14 cellular contexts compared by ENCODE assay signal in the genomic region with DNA sequence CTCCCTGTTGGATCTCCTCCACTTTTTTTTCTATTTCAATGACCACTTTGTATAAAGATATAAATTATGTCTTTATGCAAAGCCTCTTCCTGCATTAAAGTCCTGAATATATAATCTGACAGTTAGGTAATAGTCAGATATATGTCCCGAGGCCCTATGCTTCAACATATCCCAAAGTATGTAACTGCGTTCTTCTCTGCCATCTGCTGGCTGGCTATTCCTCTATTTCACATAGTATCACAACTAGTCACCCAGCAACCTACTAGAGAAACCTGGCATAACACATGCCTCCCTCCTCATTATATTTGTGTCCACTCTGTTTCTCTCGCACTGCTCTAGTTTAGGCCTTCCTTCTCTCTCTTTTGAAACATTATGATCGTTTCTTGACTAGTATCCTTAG.
DNase-seq lines count a peak whose midpoint lies in the region; ATAC-seq lines count a peak whose summit lies in the region.
"Had no signal": no experiment of that assay in that cellular context is flagged by ENCODE, and none has a peak within 500 bp of the region (broad histone marks: within the 10 kb centered on the region; RNA-seq: fewer than 3 reads in every experiment).

No MANE protein-coding gene starts in this region.

- H3K27ac Mint-ChIP-seq in T-helper 2 cell treated with Interferon-gamma antibody and Interleukin-4, amounts not matched to agents 5 μg/mL and 100 μg/mL, for 36 hours: no peak overlapping the region
- H3K27ac Mint-ChIP-seq: dendritic cell treated with granulocyte-macrophage colony-stimulating factor and Interleukin-4, amounts not matched to agents 40 ng/mL and 50 ng/mL, for 4 days; stimulated activated naive CD8-positive, alpha-beta T cell treated with anti-CD3 and anti-CD28 coated beads, Interleukin-15, Interleukin-2, amounts not matched to agents 100 ng/mL and 50 ng/mL, for 24 hours had no signal

- DNase-seq in DMS 273 (lab: John Stamatoyannopoulos, UW; ENCODE audit: unreplicated experiment) (peak; percentile 85), HT-29 (ENCODE audit: low spot score) (peak; percentile 58), OCI-M1 (lab: John Stamatoyannopoulos, UW) (peak; percentile 20), iPS-NIHi7 (ENCODE audit: extremely low spot score) (peak; percentile 35), mucosa of gallbladder (ENCODE audit: low spot score) (no peak)
- DNase-seq in activated T-cell treated with anti-CD3 and anti-CD28 coated beads, Interleukin-2, amount 50 U/mL, for 1 hour: no peak
- DNase-seq in T-helper 2 cell treated with Interferon-gamma antibody and Interleukin-4, amounts not matched to agents 5 μg/mL and 100 μg/mL, for 36 hours (ENCODE audit: low spot score): no peak
- DNase-seq: esophagus squamous epithelium, heart left ventricle, NCI-H187 treated with DMSO at 0.1 percent for 48 hours, spleen had no signal

- peaks cover 30% of the 10 kb centered on the region for H3K9me3 Mint-ChIP-seq in T-helper 2 cell treated with Interferon-gamma antibody and Interleukin-4, amounts not matched to agents 5 μg/mL and 100 μg/mL, for 36 hours

- no peaks in the 10 kb centered on the region for H3K27me3 Mint-ChIP-seq in T-helper 2 cell treated with Interferon-gamma antibody and Interleukin-4, amounts not matched to agents 5 μg/mL and 100 μg/mL, for 36 hours (ENCODE audit: low read depth)
- H3K27me3 Mint-ChIP-seq: dendritic cell treated with granulocyte-macrophage colony-stimulating factor and Interleukin-4, amounts not matched to agents 40 ng/mL and 50 ng/mL, for 4 days; stimulated activated naive CD8-positive, alpha-beta T cell treated with anti-CD3 and anti-CD28 coated beads, Interleukin-15, Interleukin-2, amounts not matched to agents 100 ng/mL and 50 ng/mL, for 24 hours had no signal

- H3K4me1 Mint-ChIP-seq in T-helper 2 cell treated with Interferon-gamma antibody and Interleukin-4, amounts not matched to agents 5 μg/mL and 100 μg/mL, for 36 hours (ENCODE audit: low read depth): no peaks in the 10 kb centered on the region

- no peak for ATAC-seq in GM19455 (IDR thresholded peaks at IDR 0.05; ENCODE audit: unreplicated experiment)
- ATAC-seq: heart left ventricle had no signal

- no peak overlapping the region for H3K4me3 Mint-ChIP-seq in T-helper 2 cell treated with Interferon-gamma antibody and Interleukin-4, amounts not matched to agents 5 μg/mL and 100 μg/mL, for 36 hours
- H3K4me3 Mint-ChIP-seq: dendritic cell treated with granulocyte-macrophage colony-stimulating factor and Interleukin-4, amounts not matched to agents 40 ng/mL and 50 ng/mL, for 4 days; stimulated activated naive CD8-positive, alpha-beta T cell treated with anti-CD3 and anti-CD28 coated beads, Interleukin-15, Interleukin-2, amounts not matched to agents 100 ng/mL and 50 ng/mL, for 24 hours had no signal

- H3K36me3 Mint-ChIP-seq in T-helper 2 cell treated with Interferon-gamma antibody and Interleukin-4, amounts not matched to agents 5 μg/mL and 100 μg/mL, for 36 hours (ENCODE audit: low read depth): no peaks in the 10 kb centered on the region

Comparison
In these comparisons a context has a peak if more than half of its experiments do, and no peak if none do; other contexts are left out.
1. DNase-seq: peak in DMS 273 (single experiment), HT-29 (single experiment), OCI-M1 (single experiment) and iPS-NIHi7 (single experiment); none in activated T-cell treated with anti-CD3 and anti-CD28 coated beads, Interleukin-2, amount 50 U/mL, for 1 hour (single experiment), T-helper 2 cell treated with Interferon-gamma antibody and Interleukin-4, amounts not matched to agents 5 μg/mL and 100 μg/mL, for 36 hours (single experiment) and mucosa of gallbladder (single experiment).